Comparison of ENCODE assay signal across 9 cellular contexts in genomic region chr3:71444861-71445259, GRCh38.
A peak's percentile ranks its signal among the peaks of the same experiment; 100 is the strongest.
DNase-seq lines count a peak whose midpoint lies in the region; ATAC-seq, FAIRE-seq and TF ChIP-seq lines count a peak whose summit lies in the region.
"Had no signal": no experiment of that assay in that cellular context is flagged by ENCODE, and none has a peak within 500 bp of the region (broad histone marks: within the 10 kb centered on the region; RNA-seq: fewer than 3 reads in every experiment).

No MANE protein-coding gene starts in this region.

- no peaks in the 10 kb centered on the region for H3K9me3 Mint-ChIP-seq in CD8-positive, alpha-beta T cell
- H3K9me3 Mint-ChIP-seq in natural killer cell, result no peaks in the 10 kb centered on the region

- no peaks in the 10 kb centered on the region for H3K9me3 ChIP-seq in CD8-positive, alpha-beta T cell (ENCODE audit: low read length)
- H3K9me3 ChIP-seq in MM.1S (replicated peaks; ENCODE audit: insufficient read depth, low read length) (no peaks in the 10 kb centered on the region), GM12878 (replicated peaks; ENCODE audit: control insufficient read depth, insufficient read depth, low read length) (no peaks in the 10 kb centered on the region; the same call in 2 of the 3 replicates)

- H3K4me3 ChIP-seq in CD8-positive, alpha-beta T cell (ENCODE audit: low read depth, low read length), result no peak overlapping the region
- H3K4me3 ChIP-seq in MM.1S (ENCODE audit: low read length) (0 out of 2 replicates have a peak overlapping the region, but pooled peaks have one; percentile 10), GM12878 (no peak overlapping the region)

- H3K27me3 Mint-ChIP-seq in CD8-positive, alpha-beta T cell (ENCODE audit: low read depth), result no peaks in the 10 kb centered on the region
- no peaks in the 10 kb centered on the region for H3K27me3 Mint-ChIP-seq in natural killer cell (ENCODE audit: low read depth in 2 of 2)

- no peak for ATAC-seq in CD8-positive, alpha-beta T cell
- ATAC-seq in GM12878 (no peak), natural killer cell (no peak), HG02610 (IDR thresholded peaks at IDR 0.05; ENCODE audit: unreplicated experiment) (no peak), GM21423 (IDR thresholded peaks at IDR 0.05; ENCODE audit: unreplicated experiment) (no peak), HG03280 (IDR thresholded peaks at IDR 0.05; ENCODE audit: unreplicated experiment) (no peak)

- no peak for FAIRE-seq in GM12878 (lab: Jason Lieb, UNC)
- FAIRE-seq: HTR-8/SVneo had no signal

- intact Hi-C loops in CD8-positive, alpha-beta T cell (cut with DNase I, micrococcal nuclease), result loop anchor here (1.0 to 10.0 kb wide), 12 partner anchors 9 to 380 kb away; partner anchors contain the start of gene FOXP1 (in 2 of the 2)
- intact Hi-C loops in GM12878 (cut with micrococcal nuclease; ENCODE audit: unreplicated experiment), result no loop called here
- intact Hi-C loops in natural killer cell (cut with micrococcal nuclease), result loop anchor here (1.0 to 5.0 kb wide), 4 partner anchors 11 to 137 kb away; partner anchors contain the start of gene FOXP1

- peak overlapping the region; percentile 78 for H3K27ac ChIP-seq in CD8-positive, alpha-beta T cell (ENCODE audit: low read depth, low read length)
- H3K27ac ChIP-seq in MM.1S (ENCODE audit: low read length) (peak overlapping the region; percentile 92), GM12878 (ENCODE audit: control insufficient read depth, insufficient read depth) (peak overlapping the region; percentile 14; the same call in 1 of the 2 replicates)

- DNase-seq in CD8-positive, alpha-beta T cell, result no peak
- DNase-seq in MM.1S (peak; percentile 5), GM12878 (ENCODE audit: low read depth, low spot score) (no peak), natural killer cell (no peak)
- no peak for DNase-seq in stimulated activated CD4-positive, alpha-beta T cell treated with anti-CD3 and anti-CD28 coated beads, Interleukin-12 subunit alpha, Interleukin-12 subunit beta, amount 100 ng/mL, for 4 hours

- H3K36me3 ChIP-seq in CD8-positive, alpha-beta T cell (ENCODE audit: insufficient read depth, low read length), result no peaks in the 10 kb centered on the region
- H3K36me3 ChIP-seq in MM.1S (replicated peaks; ENCODE audit: insufficient read depth, low read length), result no peaks in the 10 kb centered on the region
- H3K36me3 ChIP-seq in GM12878 (ENCODE audit: control insufficient read depth in 2 of 2, insufficient read depth in 2 of 2, low read length in 1 of 2), result no peaks in the 10 kb centered on the region

- POLR2A ChIA-PET in CD8-positive, alpha-beta T cell (lab: Charles Lee), result interaction anchor here (0.7 to 7.9 kb wide), 13 partner anchors 8 to 138 kb away, joined by 3 to 65 read pairs (median 4); no protein-coding TSS in a partner anchor
- POLR2A ChIA-PET in GM12878 (lab: Charles Lee), result no interaction called here

- no peak for TF ChIP-seq CTCF in CD8-positive, alpha-beta T cell (IDR thresholded peaks at IDR 0.05)
- TF ChIP-seq CTCF in MM.1S (IDR thresholded peaks at IDR 0.05; ENCODE audit: low read length) (no peak), GM12878 (IDR thresholded peaks at IDR 0.05 in 2 of 3, conservative IDR thresholded peaks at IDR 0.05 in 1 of 3; ENCODE audit: control insufficient read depth in 2 of 3, extremely low read depth in 1 of 3, insufficient read depth in 1 of 3, low read depth in 3 of 3, low read length in 3 of 3) (no peak), natural killer cell (IDR thresholded peaks at IDR 0.05) (no peak)

- RAD21 ChIA-PET in GM12878 (lab: Charles Lee; ENCODE audit: unreplicated experiment), result no interaction called here

- H3K9ac ChIP-seq in MM.1S (ENCODE audit: low read length) (peak overlapping the region; percentile 59), GM12878 (ENCODE audit: control insufficient read depth, insufficient read depth, low read length) (no peak overlapping the region)

- H3K4me1 ChIP-seq in CD8-positive, alpha-beta T cell (ENCODE audit: insufficient read depth, low read length), result peaks cover 98% of the 10 kb centered on the region
- H3K4me1 ChIP-seq in MM.1S (ENCODE audit: low read length) (peaks cover 38% of the 10 kb centered on the region), GM12878 (ENCODE audit: control insufficient read depth, insufficient read depth, low read length) (peaks cover 14% of the 10 kb centered on the region)

- H3K4me1 Mint-ChIP-seq in CD8-positive, alpha-beta T cell (ENCODE audit: low read depth), result peaks cover 97% of the 10 kb centered on the region
- H3K4me1 Mint-ChIP-seq in natural killer cell, result peaks cover 65 to 70% of the 10 kb centered on the region in 2 donors

- peak overlapping the region; percentile 98 for H3K27ac Mint-ChIP-seq in CD8-positive, alpha-beta T cell
- peak overlapping the region; percentile 93 to 96 for H3K27ac Mint-ChIP-seq in natural killer cell

- TF ChIP-seq RAD21 in GM12878 (IDR thresholded peaks at IDR 0.05; ENCODE audit: insufficient read depth, low read depth, low read length), result no peak

- peak overlapping the region; percentile 64 for H3K4me2 ChIP-seq in MM.1S (ENCODE audit: low read depth, low read length)
- peak overlapping the region; percentile 5; the same call in 1 of the 2 replicates for H3K4me2 ChIP-seq in GM12878 (ENCODE audit: control insufficient read depth, insufficient read depth)

- in situ Hi-C loops in GM12878 (cut with MboI), result no loop called here

- peaks cover 9% of the 10 kb centered on the region for H3K36me3 Mint-ChIP-seq in CD8-positive, alpha-beta T cell
- H3K36me3 Mint-ChIP-seq in natural killer cell, result no peaks in the 10 kb centered on the region

- H3F3A ChIP-seq in MM.1S (ENCODE audit: insufficient read depth, low read length), result peaks cover 24% of the 10 kb centered on the region

- H3K27me3 ChIP-seq in CD8-positive, alpha-beta T cell (ENCODE audit: insufficient read depth, low read length), result no peaks in the 10 kb centered on the region
- H3K27me3 ChIP-seq in MM.1S (replicated peaks; ENCODE audit: insufficient read depth, low read length) (no peaks in the 10 kb centered on the region), GM12878 (replicated peaks in 1 of 2; ENCODE audit: control insufficient read depth in 2 of 2, insufficient read depth in 2 of 2, low read length in 1 of 2) (no peaks in the 10 kb centered on the region)

- no TSS peak for BruUV-seq in GM12878 (replicated peaks; lab: Mats Ljungman, UMichigan)

- H3K79me2 ChIP-seq in MM.1S (ENCODE audit: low read length), result no peaks in the 10 kb centered on the region
- H3K79me2 ChIP-seq in GM12878 (ENCODE audit: control insufficient read depth, insufficient read depth, low read length), result no peaks in the 10 kb centered on the region

- no peak for TF ChIP-seq POLR2A in GM12878 (IDR thresholded peaks at IDR 0.05; ENCODE audit: low read depth, low read length)

- SMC1A ChIA-PET in GM12878 (lab: Charles Lee; ENCODE audit: uncharacterized antibody, unreplicated experiment), result no interaction called here

- WGBS in GM12878 (ENCODE audit: insufficient coverage, insufficient replicate concordance, low lambda C conversion rate, missing lambda C conversion rate), result 64% methylated on average over 4 of the region's 4 CpGs

- no peak for TF ChIP-seq EP300 in GM12878 (IDR thresholded peaks at IDR 0.05; ENCODE audit: borderline replicate concordance in 1 of 2, control insufficient read depth in 1 of 2, low read depth in 2 of 2, low read length in 2 of 2)

- H2AFZ ChIP-seq in MM.1S (ENCODE audit: low read length) (no peak overlapping the region), GM12878 (ENCODE audit: control insufficient read depth, low read depth, low read length) (no peak overlapping the region)

- H3K4me3 Mint-ChIP-seq in CD8-positive, alpha-beta T cell, result peak overlapping the region; percentile 68
- peak overlapping the region; percentile 78 for H3K4me3 Mint-ChIP-seq in natural killer cell

- no peaks in the 10 kb centered on the region for H3K9me2 ChIP-seq in MM.1S (replicated peaks; ENCODE audit: insufficient read depth, low read length)

- CTCF ChIA-PET in CD8-positive, alpha-beta T cell (lab: Charles Lee), result interaction anchor here (0.7 to 4.7 kb wide), 6 partner anchors 10 to 51 kb away, joined by 3 to 22 read pairs (median 5); no protein-coding TSS in a partner anchor
- CTCF ChIA-PET in GM12878 (lab: Yijun Ruan, JAX), result interaction anchor here (0.8 to 0.9 kb wide), 2 partner anchors 32 to 140 kb away, joined by 3 read pairs; no protein-coding TSS in a partner anchor

- H4K20me1 ChIP-seq in MM.1S (ENCODE audit: insufficient read depth, low read length) (no peaks in the 10 kb centered on the region), GM12878 (ENCODE audit: control insufficient read depth, insufficient read depth) (no peaks in the 10 kb centered on the region)

TF ChIP-seq in GM12878, 131 proteins besides CTCF, POLR2A, EP300 and RAD21 (continues in another document):
- no peak for TF ChIP-seq RAD51 (IDR thresholded peaks at IDR 0.05)
- TF ChIP-seq, protein P1, sequence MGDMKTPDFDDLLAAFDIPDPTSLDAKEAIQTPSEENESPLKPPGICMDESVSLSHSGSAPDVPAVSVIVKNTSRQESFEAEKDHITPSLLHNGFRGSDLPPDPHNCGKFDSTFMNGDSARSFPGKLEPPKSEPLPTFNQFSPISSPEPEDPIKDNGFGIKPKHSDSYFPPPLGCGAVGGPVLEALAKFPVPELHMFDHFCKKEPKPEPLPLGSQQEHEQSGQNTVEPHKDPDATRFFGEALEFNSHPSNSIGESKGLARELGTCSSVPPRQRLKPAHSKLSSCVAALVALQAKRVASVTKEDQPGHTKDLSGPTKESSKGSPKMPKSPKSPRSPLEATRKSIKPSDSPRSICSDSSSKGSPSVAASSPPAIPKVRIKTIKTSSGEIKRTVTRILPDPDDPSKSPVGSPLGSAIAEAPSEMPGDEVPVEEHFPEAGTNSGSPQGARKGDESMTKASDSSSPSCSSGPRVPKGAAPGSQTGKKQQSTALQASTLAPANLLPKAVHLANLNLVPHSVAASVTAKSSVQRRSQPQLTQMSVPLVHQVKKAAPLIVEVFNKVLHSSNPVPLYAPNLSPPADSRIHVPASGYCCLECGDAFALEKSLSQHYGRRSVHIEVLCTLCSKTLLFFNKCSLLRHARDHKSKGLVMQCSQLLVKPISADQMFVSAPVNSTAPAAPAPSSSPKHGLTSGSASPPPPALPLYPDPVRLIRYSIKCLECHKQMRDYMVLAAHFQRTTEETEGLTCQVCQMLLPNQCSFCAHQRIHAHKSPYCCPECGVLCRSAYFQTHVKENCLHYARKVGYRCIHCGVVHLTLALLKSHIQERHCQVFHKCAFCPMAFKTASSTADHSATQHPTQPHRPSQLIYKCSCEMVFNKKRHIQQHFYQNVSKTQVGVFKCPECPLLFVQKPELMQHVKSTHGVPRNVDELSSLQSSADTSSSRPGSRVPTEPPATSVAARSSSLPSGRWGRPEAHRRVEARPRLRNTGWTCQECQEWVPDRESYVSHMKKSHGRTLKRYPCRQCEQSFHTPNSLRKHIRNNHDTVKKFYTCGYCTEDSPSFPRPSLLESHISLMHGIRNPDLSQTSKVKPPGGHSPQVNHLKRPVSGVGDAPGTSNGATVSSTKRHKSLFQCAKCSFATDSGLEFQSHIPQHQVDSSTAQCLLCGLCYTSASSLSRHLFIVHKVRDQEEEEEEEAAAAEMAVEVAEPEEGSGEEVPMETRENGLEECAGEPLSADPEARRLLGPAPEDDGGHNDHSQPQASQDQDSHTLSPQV (IDR thresholded peaks at IDR 0.05), result no peak

Comparison
In these comparisons a context has a peak if more than half of its experiments do, and no peak if none do; other contexts are left out.
1. H3K27ac ChIP-seq: peak in every context shown above with its lines; median percentile 92 in MM.1S; 78 in CD8-positive, alpha-beta T cell; 14 in GM12878.